ENCODE assay signal across 8 cellular contexts in the genomic region with DNA sequence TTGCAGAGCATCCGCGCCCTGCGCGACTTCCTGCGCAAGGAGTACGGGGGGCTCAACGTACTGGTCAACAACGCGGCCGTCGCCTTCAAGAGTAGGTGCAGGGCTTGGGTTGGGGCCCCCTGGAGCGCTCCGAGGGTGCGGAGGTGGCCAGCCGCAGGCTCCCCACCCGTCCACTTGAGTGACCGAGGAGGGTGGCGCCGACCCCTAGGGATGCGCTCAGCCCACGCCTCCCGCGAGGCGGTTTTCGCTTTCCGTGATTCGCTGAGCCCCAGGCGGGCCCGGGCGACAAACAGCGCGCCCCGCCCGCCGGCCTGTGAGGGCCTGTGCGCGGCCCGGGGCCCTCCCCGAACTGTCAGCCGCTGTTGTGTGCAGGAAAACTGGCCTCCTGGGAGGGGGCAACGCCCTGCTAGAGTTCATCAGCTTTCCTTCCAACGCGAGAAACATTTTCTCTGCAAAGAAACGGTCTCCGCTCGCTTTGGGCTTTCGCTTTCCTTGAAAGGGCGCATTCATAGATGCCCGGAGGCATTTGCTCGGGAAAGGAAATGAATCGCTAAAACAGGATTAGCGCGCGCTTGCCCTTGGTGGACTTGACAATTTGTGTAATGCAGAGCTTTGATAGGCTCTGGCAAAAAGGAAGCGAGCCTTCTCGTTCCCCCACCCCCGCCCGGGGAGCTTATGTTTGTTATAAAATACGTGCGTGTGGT. TPM values are rescaled to one million over a fixed set of nuclear protein-coding genes. Genes with fewer than 3 reads are reported as not detected.
DNase-seq lines count a peak whose midpoint lies in the region; ATAC-seq, FAIRE-seq and TF ChIP-seq lines count a peak whose summit lies in the region.

No MANE protein-coding gene starts in this region.

- H3K4me1 ChIP-seq in small intestine (ENCODE audit: control insufficient read depth in 2 of 2, insufficient read depth in 1 of 2, low read depth in 1 of 2, low read length in 1 of 2), result peaks cover 0 to 6% of the 10 kb centered on the region in 2 donors

- 0 to 1% (median 0%) methylated on average over 51 to 60 of the region's 60 CpGs for WGBS in small intestine, 3 donors

- DNase-seq in GM20000 (ENCODE audit: low spot score) (peak; percentile 80), NCI-H2171 (lab: John Stamatoyannopoulos, UW) (peak; percentile 21), cerebellum (ENCODE audit: low spot score) (peak; percentile 81), islet precursor cell (peak; percentile 82), small intestine (peak; percentile 74)

- ATAC-seq in activated CD4-positive, CD25-positive, alpha-beta regulatory T cell treated with anti-CD3 and anti-CD28 coated beads, Interleukin-2, amount 50 U/mL, for 24 hours, result peak; percentile 81
- ATAC-seq in GM18519 (IDR thresholded peaks at IDR 0.05; ENCODE audit: low FRiP score, unreplicated experiment), result no peak

- TF ChIP-seq CTCF in GM20000 (IDR thresholded peaks at IDR 0.05; ENCODE audit: extremely low read depth, missing control alignments), result no peak

- peak; percentile 82 for FAIRE-seq in A204.1 (lab: Jason Lieb, UNC)
- no peak for FAIRE-seq in small intestine (lab: Jason Lieb, UNC)

- H3K27ac ChIP-seq in small intestine (ENCODE audit: low read depth in 1 of 2, low read length in 1 of 2), result peak overlapping the region in 1 of 2 donors; percentile 81

- peaks cover 0 to 2% of the 10 kb centered on the region in 2 donors for H3K27me3 ChIP-seq in small intestine (ENCODE audit: control insufficient read depth in 2 of 2, insufficient read depth in 2 of 2, low read length in 2 of 2)

- H3K4me3 ChIP-seq in small intestine (ENCODE audit: low read depth in 1 of 2, low read length in 2 of 2), result peak overlapping the region; percentile 46 to 61

- H3K9me3 ChIP-seq in small intestine (ENCODE audit: control insufficient read depth, low read depth), result no peaks in the 10 kb centered on the region

- H3K36me3 ChIP-seq in small intestine (ENCODE audit: control insufficient read depth in 2 of 2, insufficient read depth in 2 of 2, low read length in 2 of 2), result no peaks in the 10 kb centered on the region

RNA-seq across cellular contexts. Expression of a gene that starts 0.7 kb away (rescaled TPM):
- 1.9 TPM for total RNA-seq in cerebellum
- 1 to 10 TPM in 1 of 3 donors, under 1 TPM in 2; 0.54 to 9.0 (median 0.67) TPM for polyA plus RNA-seq in small intestine

RNA-seq across cellular contexts. Expression of a gene that starts 21.1 kb away (rescaled TPM):
- total RNA-seq in cerebellum, result 23.8 TPM
- polyA plus RNA-seq in small intestine, result 10 to 100 TPM in 2 of 3 donors, 1 to 10 TPM in 1; 8.4 to 13.7 (median 10.1) TPM

Comparison
In these comparisons a context has a peak if more than half of its experiments do, and no peak if none do; other contexts are left out.
1. DNase-seq: peak in every context shown above with its lines; median percentile 82 in islet precursor cell; 81 in cerebellum; 80 in GM20000; 74 in small intestine; 21 in NCI-H2171.